Comparison of ENCODE assay signal across 32 cellular contexts in genomic region chr2:43855292-43855691, GRCh38. TPM values are rescaled to one million over a fixed set of nuclear protein-coding genes. Genes with fewer than 3 reads are reported as not detected.
"Had no signal": no experiment of that assay in that cellular context is flagged by ENCODE, and none has a peak within 500 bp of the region (broad histone marks: within the 10 kb centered on the region; RNA-seq: fewer than 3 reads in every experiment).

No MANE protein-coding gene starts in this region.

- DNase-seq: stimulated activated CD4-positive, alpha-beta T cell treated with anti-CD3 and anti-CD28 coated beads, Interleukin-2, amount 100 ng/mL, for 48 hours; stimulated activated CD4-positive, alpha-beta T cell treated with anti-CD3 and anti-CD28 coated beads, Interleukin-4, amount 100 ng/mL, for 1 hour; stimulated activated CD4-positive, alpha-beta T cell treated with anti-CD3 and anti-CD28 coated beads, Interleukin-4, amount 100 ng/mL, for 24 hours; stimulated activated CD4-positive, alpha-beta T cell treated with anti-CD3 and anti-CD28 coated beads, Interleukin-4, amount 100 ng/mL, for 4 hours; stimulated activated CD8-positive, alpha-beta memory T cell treated with anti-CD3 and anti-CD28 coated beads, Interleukin-4, amount 100 ng/mL, for 48 hours; stimulated activated naive B cell treated with anti-CD40 and anti-IgM and Interleukin-4, amounts not matched to agents 10 μg/mL and 1 μg/mL and 100 μg/mL, for 72 hours; stimulated activated naive CD4-positive, alpha-beta T cell; stimulated activated naive CD4-positive, alpha-beta T cell treated with Interleukin-2 at 50 U/mL for 16 hours; stimulated activated naive CD8-positive, alpha-beta T cell treated with anti-CD3 and anti-CD28 coated beads, Interleukin-15, amount 100 ng/mL, for 72 hours; stimulated activated naive CD8-positive, alpha-beta T cell treated with anti-CD3 and anti-CD28 coated beads, Interleukin-15, Interleukin-2, amounts not matched to agents 100 U/mL and 50 U/mL, for 24 hours; stomach; substantia nigra; testis; thyroid gland; tibial artery; transverse colon; trophoblast cell; upper lobe of left lung; upper lobe of right lung had no signal

- H3K4me1 ChIP-seq: stomach, suprapubic skin, testis, thyroid gland, tibial artery, tibial nerve, transverse colon, upper lobe of left lung, upper lobe of right lung, vagina had no signal

- ATAC-seq: stimulated activated effector memory CD8-positive, alpha-beta T cell treated with anti-CD3 and anti-CD28 coated beads, Interleukin-12 subunit alpha, Interleukin-12 subunit beta, amount 100 ng/mL, for 72 hours; stimulated activated memory B cell treated with anti-CD40 and anti-IgM and Interleukin-4, amounts not matched to agents 10 μg/mL and 1 μg/mL and 100 μg/mL, for 72 hours; stimulated activated naive B cell treated with anti-CD40 and anti-IgM and Interleukin-4, amounts not matched to agents 10 μg/mL and 1 μg/mL and 100 μg/mL, for 72 hours; stimulated activated naive CD8-positive, alpha-beta T cell treated with anti-CD3 and anti-CD28 coated beads, Interleukin-15, amount 100 ng/mL, for 72 hours; stimulated activated naive CD8-positive, alpha-beta T cell treated with anti-CD3 and anti-CD28 coated beads, Interleukin-15, Interleukin-2, amounts not matched to agents 100 U/mL and 50 U/mL, for 24 hours; upper lobe of right lung had no signal

- H3K4me3 ChIP-seq: stomach, suprapubic skin, testis, thoracic aorta, thyroid gland, tibial artery, tibial nerve, transverse colon, upper lobe of left lung, upper lobe of right lung, vagina had no signal

- H3K4me3 Mint-ChIP-seq: stimulated activated effector memory CD8-positive, alpha-beta T cell treated with anti-CD3 and anti-CD28 coated beads, Interleukin-12 subunit alpha, Interleukin-12 subunit beta, amount 100 ng/mL, for 72 hours; stimulated activated memory B cell treated with anti-CD40 and anti-IgM and Interleukin-4, amounts not matched to agents 10 μg/mL and 1 μg/mL and 100 μg/mL, for 72 hours; stimulated activated naive B cell treated with anti-CD40 and anti-IgM and Interleukin-4, amounts not matched to agents 10 μg/mL and 1 μg/mL and 100 μg/mL, for 72 hours; stimulated activated naive CD8-positive, alpha-beta T cell treated with anti-CD3 and anti-CD28 coated beads, Interleukin-15, amount 100 ng/mL, for 72 hours; stimulated activated naive CD8-positive, alpha-beta T cell treated with anti-CD3 and anti-CD28 coated beads, Interleukin-15, Interleukin-2, amounts not matched to agents 100 ng/mL and 50 ng/mL, for 24 hours; type B pancreatic cell had no signal

- H3K9me3 Mint-ChIP-seq: stimulated activated memory B cell treated with anti-CD40 and anti-IgM and Interleukin-4, amounts not matched to agents 10 μg/mL and 1 μg/mL and 100 μg/mL, for 72 hours; stimulated activated naive CD8-positive, alpha-beta T cell treated with anti-CD3 and anti-CD28 coated beads, Interleukin-15, amount 100 ng/mL, for 72 hours; stimulated activated naive CD8-positive, alpha-beta T cell treated with anti-CD3 and anti-CD28 coated beads, Interleukin-15, Interleukin-2, amounts not matched to agents 100 ng/mL and 50 ng/mL, for 24 hours had no signal

- H3K4me1 Mint-ChIP-seq: stimulated activated effector memory CD8-positive, alpha-beta T cell treated with anti-CD3 and anti-CD28 coated beads, Interleukin-12 subunit alpha, Interleukin-12 subunit beta, amount 100 ng/mL, for 72 hours; stimulated activated memory B cell treated with anti-CD40 and anti-IgM and Interleukin-4, amounts not matched to agents 10 μg/mL and 1 μg/mL and 100 μg/mL, for 72 hours; stimulated activated naive B cell treated with anti-CD40 and anti-IgM and Interleukin-4, amounts not matched to agents 10 μg/mL and 1 μg/mL and 100 μg/mL, for 72 hours; stimulated activated naive CD8-positive, alpha-beta T cell treated with anti-CD3 and anti-CD28 coated beads, Interleukin-15, amount 100 ng/mL, for 72 hours had no signal

- H3K36me3 Mint-ChIP-seq: stimulated activated effector memory CD8-positive, alpha-beta T cell treated with anti-CD3 and anti-CD28 coated beads, Interleukin-12 subunit alpha, Interleukin-12 subunit beta, amount 100 ng/mL, for 72 hours; stimulated activated memory B cell treated with anti-CD40 and anti-IgM and Interleukin-4, amounts not matched to agents 10 μg/mL and 1 μg/mL and 100 μg/mL, for 72 hours; stimulated activated naive B cell treated with anti-CD40 and anti-IgM and Interleukin-4, amounts not matched to agents 10 μg/mL and 1 μg/mL and 100 μg/mL, for 72 hours; type B pancreatic cell had no signal

- H3K27me3 ChIP-seq: testis, upper lobe of left lung, vagina had no signal

- FAIRE-seq: urothelium cell line had no signal

- H3K27ac Mint-ChIP-seq: stimulated activated effector memory CD8-positive, alpha-beta T cell treated with anti-CD3 and anti-CD28 coated beads, Interleukin-12 subunit alpha, Interleukin-12 subunit beta, amount 100 ng/mL, for 72 hours; stimulated activated memory B cell treated with anti-CD40 and anti-IgM and Interleukin-4, amounts not matched to agents 10 μg/mL and 1 μg/mL and 100 μg/mL, for 72 hours; stimulated activated naive B cell treated with anti-CD40 and anti-IgM and Interleukin-4, amounts not matched to agents 10 μg/mL and 1 μg/mL and 100 μg/mL, for 72 hours; stimulated activated naive CD8-positive, alpha-beta T cell treated with anti-CD3 and anti-CD28 coated beads, Interleukin-15, amount 100 ng/mL, for 72 hours; stimulated activated naive CD8-positive, alpha-beta T cell treated with anti-CD3 and anti-CD28 coated beads, Interleukin-15, Interleukin-2, amounts not matched to agents 100 ng/mL and 50 ng/mL, for 24 hours; type B pancreatic cell had no signal

- H3K9me3 ChIP-seq: stomach, suprapubic skin, testis, thoracic aorta, thyroid gland, tibial artery, tibial nerve, transverse colon, upper lobe of left lung, upper lobe of right lung, vagina had no signal

- H3K36me3 ChIP-seq: stomach, suprapubic skin, thoracic aorta, thyroid gland, tibial artery, tibial nerve, transverse colon, upper lobe of left lung, upper lobe of right lung, vagina had no signal

- H3K27ac ChIP-seq: stomach, suprapubic skin, testis, thoracic aorta, thyroid gland, tibial artery, tibial nerve, transverse colon, upper lobe of left lung, upper lobe of right lung, vagina had no signal

RNA-seq across cellular contexts. Expression of gene ABCG8, which starts 16.5 kb away (rescaled TPM):
- total RNA-seq: suprapubic skin, thoracic aorta, thyroid gland, tibial nerve, upper lobe of right lung, ureter, urinary bladder, vagina had no signal
- polyA plus RNA-seq: stomach had no signal

RNA-seq across cellular contexts. Expression of gene ABCG5, which starts 16.7 kb away (rescaled TPM):
- total RNA-seq: subcutaneous adipose tissue, suprapubic skin, temporal lobe, testis, thoracic aorta, thyroid gland, tibial nerve, transverse colon, upper lobe of right lung, ureter, urinary bladder, vagina had no signal
- polyA plus RNA-seq: stomach, urinary bladder had no signal
